In genomic region chr2:216903470-216903869, GRCh38 we compare ENCODE assay signal across 22 cellular contexts. TPM values are rescaled to one million over a fixed set of nuclear protein-coding genes. Genes with fewer than 3 reads are reported as not detected.
DNase-seq lines count a peak whose midpoint lies in the region; ATAC-seq, FAIRE-seq and TF ChIP-seq lines count a peak whose summit lies in the region.
"Had no signal": no experiment of that assay in that cellular context is flagged by ENCODE, and none has a peak within 500 bp of the region (broad histone marks: within the 10 kb centered on the region; RNA-seq: fewer than 3 reads in every experiment).

No MANE protein-coding gene starts in this region.

- no peak overlapping the region for H3K4me3 ChIP-seq in NT2/D1 (ENCODE audit: insufficient read length, low read depth)
- H3K4me3 ChIP-seq: HAP-1 had no signal

- H3K27me3 Mint-ChIP-seq in activated naive CD8-positive, alpha-beta T cell treated with anti-CD3 and anti-CD28 coated beads, Interleukin-2, amount 10 ng/mL, durations not matched to agents 7 days and 5 days = peaks cover 4% of the 10 kb centered on the region
- no peaks in the 10 kb centered on the region for H3K27me3 Mint-ChIP-seq in activated naive CD8-positive, alpha-beta T cell treated with anti-CD3 and anti-CD28 coated beads, Interleukin-2, amount 50 U/mL, for 24 hours
- no peaks in the 10 kb centered on the region for H3K27me3 Mint-ChIP-seq in activated CD4-positive, alpha-beta T cell treated with anti-CD3 and anti-CD28 coated beads, Interleukin-2, amount 10 ng/mL, durations not matched to agents 24 days and 14 days
- H3K27me3 Mint-ChIP-seq: CD4-positive, alpha-beta memory T cell had no signal

- peaks cover 25% of the 10 kb centered on the region for H3K9me3 ChIP-seq in NT2/D1 (ENCODE audit: insufficient read depth, low read length)
- H3K9me3 ChIP-seq: HAP-1 had no signal

- no peak for ATAC-seq in activated naive CD8-positive, alpha-beta T cell treated with anti-CD3 and anti-CD28 coated beads, Interleukin-2, amount 10 ng/mL, durations not matched to agents 7 days and 5 days (ENCODE audit: low read depth)
- ATAC-seq in activated naive CD8-positive, alpha-beta T cell treated with anti-CD3 and anti-CD28 coated beads, Interleukin-2, amount 50 U/mL, for 24 hours = no peak

- no peak overlapping the region for H3K9ac ChIP-seq in NT2/D1 (ENCODE audit: insufficient read length, low read depth)

- H3K27ac Mint-ChIP-seq in activated naive CD8-positive, alpha-beta T cell treated with anti-CD3 and anti-CD28 coated beads, Interleukin-2, amount 10 ng/mL, durations not matched to agents 7 days and 5 days = peak overlapping the region; percentile 19
- no peak overlapping the region for H3K27ac Mint-ChIP-seq in activated naive CD8-positive, alpha-beta T cell treated with anti-CD3 and anti-CD28 coated beads, Interleukin-2, amount 50 U/mL, for 24 hours
- H3K27ac Mint-ChIP-seq in activated CD4-positive, alpha-beta T cell treated with anti-CD3 and anti-CD28 coated beads, Interleukin-2, amount 10 ng/mL, durations not matched to agents 24 days and 14 days = no peak overlapping the region
- H3K27ac Mint-ChIP-seq: HFFc6 had no signal

- no peak for DNase-seq in activated naive CD8-positive, alpha-beta T cell treated with anti-CD3 and anti-CD28 coated beads, Interleukin-2, amount 10 ng/mL, durations not matched to agents 7 days and 5 days
- no peak for DNase-seq in activated naive CD8-positive, alpha-beta T cell treated with anti-CD3 and anti-CD28 coated beads, Interleukin-2, amount 50 U/mL, for 24 hours
- DNase-seq in HTR-8/SVneo (ENCODE audit: insufficient read length, low spot score) (no peak), NT2/D1 (ENCODE audit: low read depth, low spot score) (peak; percentile 8), islet precursor cell (peak; percentile 12), HT-29 (ENCODE audit: low spot score) (no peak), GM20000 (ENCODE audit: low spot score) (no peak)
- DNase-seq in activated CD4-positive, alpha-beta T cell treated with anti-CD3 and anti-CD28 coated beads, Interleukin-2, amount 10 ng/mL, durations not matched to agents 24 days and 14 days = no peak
- DNase-seq: C1 segment of cervical spinal cord; Calu3; CD4-positive, alpha-beta memory T cell; COR-L47; DMS53; DMS79 treated with DMSO at 0.1 percent for 48 hours; GOT3; HFFc6 had no signal

- TF ChIP-seq CTCF in GM20000 (IDR thresholded peaks at IDR 0.05; ENCODE audit: extremely low read depth, missing control alignments) = no peak

- H3K4me3 Mint-ChIP-seq in activated naive CD8-positive, alpha-beta T cell treated with anti-CD3 and anti-CD28 coated beads, Interleukin-2, amount 10 ng/mL, durations not matched to agents 7 days and 5 days = no peak overlapping the region
- H3K4me3 Mint-ChIP-seq in activated naive CD8-positive, alpha-beta T cell treated with anti-CD3 and anti-CD28 coated beads, Interleukin-2, amount 50 U/mL, for 24 hours = no peak overlapping the region
- H3K4me3 Mint-ChIP-seq in activated CD4-positive, alpha-beta T cell treated with anti-CD3 and anti-CD28 coated beads, Interleukin-2, amount 10 ng/mL, durations not matched to agents 24 days and 14 days = no peak overlapping the region
- H3K4me3 Mint-ChIP-seq: CD4-positive, alpha-beta memory T cell; HFFc6 had no signal

- FAIRE-seq in HTR-8/SVneo (lab: Jason Lieb, UNC) = peak; percentile 42
- FAIRE-seq: G401.6, GM12892, H54 had no signal

- intact Hi-C loops in activated CD4-positive, alpha-beta T cell treated with anti-CD3 and anti-CD28 coated beads, Interleukin-2, amount 10 ng/mL, durations not matched to agents 24 days and 14 days (cut with micrococcal nuclease) = no loop called here

- H3K36me3 ChIP-seq in NT2/D1 (ENCODE audit: insufficient read depth, insufficient read length, low read length) = no peaks in the 10 kb centered on the region
- H3K36me3 ChIP-seq: HAP-1 had no signal

- no peaks in the 10 kb centered on the region for H3K27me3 ChIP-seq in NT2/D1 (ENCODE audit: insufficient read depth, insufficient read length)

- H3K9me3 Mint-ChIP-seq in activated naive CD8-positive, alpha-beta T cell treated with anti-CD3 and anti-CD28 coated beads, Interleukin-2, amount 10 ng/mL, durations not matched to agents 7 days and 5 days = peaks cover 22% of the 10 kb centered on the region
- H3K9me3 Mint-ChIP-seq in activated naive CD8-positive, alpha-beta T cell treated with anti-CD3 and anti-CD28 coated beads, Interleukin-2, amount 50 U/mL, for 24 hours = peaks cover 7% of the 10 kb centered on the region
- H3K9me3 Mint-ChIP-seq in activated CD4-positive, alpha-beta T cell treated with anti-CD3 and anti-CD28 coated beads, Interleukin-2, amount 10 ng/mL, durations not matched to agents 24 days and 14 days = peaks cover 7% of the 10 kb centered on the region

- H3K4me1 ChIP-seq in NT2/D1 (ENCODE audit: insufficient read depth, insufficient read length) = no peaks in the 10 kb centered on the region
- H3K4me1 ChIP-seq: HAP-1 had no signal

- POLR2A ChIA-PET in activated naive CD8-positive, alpha-beta T cell treated with anti-CD3 and anti-CD28 coated beads, Interleukin-2, amount 10 ng/mL, durations not matched to agents 7 days and 5 days (lab: Charles Lee) = no interaction called here

- peaks cover 18% of the 10 kb centered on the region for H3K4me1 Mint-ChIP-seq in activated naive CD8-positive, alpha-beta T cell treated with anti-CD3 and anti-CD28 coated beads, Interleukin-2, amount 10 ng/mL, durations not matched to agents 7 days and 5 days
- no peaks in the 10 kb centered on the region for H3K4me1 Mint-ChIP-seq in activated naive CD8-positive, alpha-beta T cell treated with anti-CD3 and anti-CD28 coated beads, Interleukin-2, amount 50 U/mL, for 24 hours
- H3K4me1 Mint-ChIP-seq in activated CD4-positive, alpha-beta T cell treated with anti-CD3 and anti-CD28 coated beads, Interleukin-2, amount 10 ng/mL, durations not matched to agents 24 days and 14 days = peaks cover 15% of the 10 kb centered on the region
- H3K4me1 Mint-ChIP-seq: CD4-positive, alpha-beta memory T cell had no signal

- peaks cover 30% of the 10 kb centered on the region for H3K36me3 Mint-ChIP-seq in activated naive CD8-positive, alpha-beta T cell treated with anti-CD3 and anti-CD28 coated beads, Interleukin-2, amount 10 ng/mL, durations not matched to agents 7 days and 5 days
- H3K36me3 Mint-ChIP-seq in activated naive CD8-positive, alpha-beta T cell treated with anti-CD3 and anti-CD28 coated beads, Interleukin-2, amount 50 U/mL, for 24 hours (ENCODE audit: low read depth) = no peaks in the 10 kb centered on the region
- peaks cover 5% of the 10 kb centered on the region for H3K36me3 Mint-ChIP-seq in activated CD4-positive, alpha-beta T cell treated with anti-CD3 and anti-CD28 coated beads, Interleukin-2, amount 10 ng/mL, durations not matched to agents 24 days and 14 days (ENCODE audit: low read depth)
- H3K36me3 Mint-ChIP-seq: CD4-positive, alpha-beta memory T cell had no signal

RNA-seq across cellular contexts. Expression of gene TNP1, which starts 43.6 kb away (rescaled TPM):
- total RNA-seq in activated naive CD8-positive, alpha-beta T cell treated with anti-CD3 and anti-CD28 coated beads, Interleukin-2, amount 10 ng/mL, durations not matched to agents 7 days and 5 days = not detected
- not detected in 2 replicates for total RNA-seq in HT-29 (2014; rRNA removed; shearing (Covaris generic))
- total RNA-seq in activated CD4-positive, alpha-beta T cell treated with anti-CD3 and anti-CD28 coated beads, Interleukin-2, amount 10 ng/mL, durations not matched to agents 24 days and 14 days = not detected in 2 replicates
- total RNA-seq: A172; A673; Calu3; CD4-positive, alpha-beta memory T cell; HFFc6 had no signal

Comparison
In these comparisons a context has a peak if more than half of its experiments do, and no peak if none do; other contexts are left out.
1. DNase-seq: peak in NT2/D1 (single experiment) and islet precursor cell (single experiment); none in activated naive CD8-positive, alpha-beta T cell treated with anti-CD3 and anti-CD28 coated beads, Interleukin-2, amount 10 ng/mL, durations not matched to agents 7 days and 5 days (single experiment), activated naive CD8-positive, alpha-beta T cell treated with anti-CD3 and anti-CD28 coated beads, Interleukin-2, amount 50 U/mL, for 24 hours (single experiment), HTR-8/SVneo (single experiment), HT-29 (single experiment), activated CD4-positive, alpha-beta T cell treated with anti-CD3 and anti-CD28 coated beads, Interleukin-2, amount 10 ng/mL, durations not matched to agents 24 days and 14 days (single experiment) and GM20000 (single experiment).